Comparison of ENCODE assay signal across 1 cellular context in the genomic region with DNA sequence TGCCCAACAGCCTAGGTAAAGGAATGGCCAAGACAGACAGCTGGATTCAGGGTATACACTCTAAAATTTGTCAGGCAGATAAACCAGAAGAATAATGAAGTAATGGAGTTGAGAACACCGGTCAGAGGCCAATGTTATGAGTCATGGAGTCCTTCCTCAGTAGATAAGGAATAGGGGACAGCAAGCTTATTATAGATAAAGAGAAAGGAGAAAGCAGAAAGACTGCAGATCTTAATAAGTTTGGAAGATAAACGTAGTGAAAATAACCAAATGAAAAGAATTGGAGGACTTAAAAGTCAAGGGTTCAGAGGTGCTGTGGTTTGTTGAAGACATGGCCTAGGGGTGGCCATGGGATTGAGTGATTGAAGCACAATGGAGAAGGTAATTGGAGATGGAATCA.
A peak's percentile ranks its signal among the peaks of the same experiment; 100 is the strongest.
TF ChIP-seq lines count a peak whose summit lies in the region.

No MANE protein-coding gene starts in this region.

TF ChIP-seq in IMR-90, 13 proteins besides CTCF, POLR2A, EP300 and RAD21:
- TF ChIP-seq FOS (IDR thresholded peaks at IDR 0.05; ENCODE audit: low read depth, low read length) (peak; percentile 45; the same call in 1 of the 2 replicates), MXI1 (IDR thresholded peaks at IDR 0.05; ENCODE audit: borderline replicate concordance, low read depth, low read length) (no peak)
